ENCODE assay signal across 25 cellular contexts in genomic region chr1:62040973-62041372, GRCh38.
DNase-seq lines count a peak whose midpoint lies in the region; ATAC-seq and TF ChIP-seq lines count a peak whose summit lies in the region.
"Had no signal": no experiment of that assay in that cellular context is flagged by ENCODE, and none has a peak within 500 bp of the region (broad histone marks: within the 10 kb centered on the region; RNA-seq: fewer than 3 reads in every experiment).

No MANE protein-coding gene starts in this region.

- H3K4me2 ChIP-seq in GM23338, result peak overlapping the region; percentile 16
- H3K4me2 ChIP-seq: SK-N-SH had no signal

- H3K27me3 Mint-ChIP-seq in GM23338 (ENCODE audit: insufficient read depth, low read depth, poor library complexity) (no peaks in the 10 kb centered on the region), mesothelial cell of epicardium (ENCODE audit: low read depth) (no peaks in the 10 kb centered on the region)

- H3K36me3 Mint-ChIP-seq in GM23338 (ENCODE audit: low read depth) (peaks cover 3% of the 10 kb centered on the region; the same call in 1 of the 3 replicates), mesothelial cell of epicardium (peaks cover 6% of the 10 kb centered on the region)

- no peak for TF ChIP-seq CTCF in 22Rv1 (IDR thresholded peaks at IDR 0.05)
- TF ChIP-seq CTCF in GM23338 (conservative IDR thresholded peaks at IDR 0.05; ENCODE audit: low read depth in 2 of 2), result no peak
- TF ChIP-seq CTCF in mesothelial cell of epicardium (IDR thresholded peaks at IDR 0.05; ENCODE audit: unreplicated experiment), result no peak

- no peaks in the 10 kb centered on the region for H3K27me3 ChIP-seq in GM23338 (ENCODE audit: insufficient read depth)

- H3K27ac Mint-ChIP-seq in GM23338, result peak overlapping the region; percentile 69
- peak overlapping the region; percentile 41 for H3K27ac Mint-ChIP-seq in mesothelial cell of epicardium
- H3K27ac Mint-ChIP-seq: CD8-positive, alpha-beta T cell; T-helper 1 cell treated with Interleukin-12 subunit alpha and Interleukin-12 subunit beta and Interleukin-4 antibody, amounts not matched to agents 30 μg/mL and 1 μg/mL, for 36 hours had no signal

- no peak overlapping the region for H3K4me3 ChIP-seq in GM23338
- H3K4me3 ChIP-seq: GM12878 had no signal

- no peaks in the 10 kb centered on the region for H3K36me3 ChIP-seq in GM23338 (ENCODE audit: insufficient read depth)

- H3K9me2 ChIP-seq in GM23338 (ENCODE audit: insufficient read depth), result no peaks in the 10 kb centered on the region
- H3K9me2 ChIP-seq: SK-N-SH had no signal

- H2AFZ ChIP-seq in GM23338, result no peak overlapping the region

- H4K20me1 ChIP-seq in GM23338 (replicated peaks; ENCODE audit: insufficient read depth), result no peaks in the 10 kb centered on the region

- no peaks in the 10 kb centered on the region for H3K79me2 ChIP-seq in GM23338 (replicated peaks; ENCODE audit: insufficient read depth)

- H3K27ac ChIP-seq in 22Rv1, result peak overlapping the region; percentile 65
- H3K27ac ChIP-seq in GM23338 (ENCODE audit: low read depth), result peak overlapping the region; percentile 48; the same call in 1 of the 2 replicates

- no peaks in the 10 kb centered on the region for H3F3A ChIP-seq in GM23338 (replicated peaks; ENCODE audit: low read depth)

- DNase-seq in GM23338 (ENCODE audit: low spot score) (no peak), NCI-H69 (lab: John Stamatoyannopoulos, UW) (peak; percentile 90), mesothelial cell of epicardium (ENCODE audit: low spot score in 2 of 2, unreplicated experiment in 2 of 2) (no peak), NCI-H345 (lab: John Stamatoyannopoulos, UW) (no peak)
- no peak for DNase-seq in NK-92 treated with Interleukin-12 subunit alpha and Interleukin-12 subunit beta, amount 100 ng/mL, for 24 hours (lab: John Stamatoyannopoulos, UW)
- DNase-seq: C1 segment of cervical spinal cord; CD8-positive, alpha-beta T cell; DMS 273 treated with DMSO at 0.1 percent for 48 hours; EL; GDM1; GOT3; Karpas-422; NCI-H1092 treated with DMSO at 0.1 percent for 48 hours; NCI-H1436; NCI-H1930; NCI-H226; NCI-H774; PC-3; SK-N-SH; SW 1271 had no signal

- H3K4me1 Mint-ChIP-seq in GM23338 (peaks cover 42% of the 10 kb centered on the region), mesothelial cell of epicardium (peaks cover 21% of the 10 kb centered on the region)

- ATAC-seq in GM23338 (peak; percentile 64), GM18873 (IDR thresholded peaks at IDR 0.05; ENCODE audit: low FRiP score, unreplicated experiment) (no peak), HG03045 (IDR thresholded peaks at IDR 0.05; ENCODE audit: unreplicated experiment) (no peak)
- ATAC-seq: CD8-positive, alpha-beta T cell; GM12878; PC-3 had no signal

- H3K4me1 ChIP-seq in GM23338 (ENCODE audit: insufficient read depth), result peaks cover 28% of the 10 kb centered on the region

- H3K4me3 Mint-ChIP-seq in GM23338 (no peak overlapping the region), mesothelial cell of epicardium (no peak overlapping the region)
- H3K4me3 Mint-ChIP-seq: CD8-positive, alpha-beta T cell; T-helper 1 cell treated with Interleukin-12 subunit alpha and Interleukin-12 subunit beta and Interleukin-4 antibody, amounts not matched to agents 30 μg/mL and 1 μg/mL, for 36 hours had no signal

- no peaks in the 10 kb centered on the region for H3K9me3 Mint-ChIP-seq in GM23338
- H3K9me3 Mint-ChIP-seq in mesothelial cell of epicardium, result no peaks in the 10 kb centered on the region
- H3K9me3 Mint-ChIP-seq: CD8-positive, alpha-beta T cell; T-helper 1 cell treated with Interleukin-12 subunit alpha and Interleukin-12 subunit beta and Interleukin-4 antibody, amounts not matched to agents 30 μg/mL and 1 μg/mL, for 36 hours had no signal

TF ChIP-seq in GM23338, 12 proteins besides CTCF, POLR2A, EP300 and RAD21:
- TF ChIP-seq STAT1 (IDR thresholded peaks at IDR 0.05; ENCODE audit: unreplicated experiment) (no peak), ETS1 (IDR thresholded peaks at IDR 0.05) (no peak), ZNF462 (CRISPR knock-in tag; IDR thresholded peaks at IDR 0.05) (no peak), EZH2 (IDR thresholded peaks at IDR 0.05; ENCODE audit: low read depth, unreplicated experiment) (no peak)
